In the genomic region with DNA sequence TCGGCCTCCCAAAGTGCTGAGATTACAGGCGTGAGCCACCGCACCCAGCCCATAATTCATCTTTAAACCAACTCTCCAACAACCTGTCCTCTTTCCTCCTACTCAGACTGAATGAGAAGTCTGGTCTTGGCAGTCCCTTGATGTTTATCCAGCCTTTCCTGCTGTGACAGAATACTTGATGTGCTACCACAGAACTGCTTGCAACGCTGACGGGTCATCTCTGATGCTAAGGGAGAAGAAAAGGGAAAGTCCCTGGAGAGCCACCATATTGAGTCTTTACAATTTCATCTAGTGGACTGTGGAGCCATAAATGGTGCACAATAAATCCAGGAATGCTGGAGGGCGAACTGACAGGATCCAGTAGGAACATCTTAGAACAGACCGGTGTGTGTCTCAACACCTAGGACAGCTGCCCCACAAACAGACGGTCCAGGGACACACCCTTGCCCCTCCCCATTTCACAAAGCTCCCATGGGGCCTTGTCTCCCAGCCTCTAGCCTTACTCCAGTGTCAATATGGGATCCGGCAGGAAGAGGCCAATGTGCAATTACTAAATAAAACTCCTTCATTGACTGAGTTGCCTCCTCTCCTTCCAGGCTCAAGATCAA, we compare ENCODE assay signal across 20 cellular contexts. TPM values are rescaled to one million over a fixed set of nuclear protein-coding genes. Genes with fewer than 3 reads are reported as not detected.
DNase-seq lines count a peak whose midpoint lies in the region; ATAC-seq, FAIRE-seq and TF ChIP-seq lines count a peak whose summit lies in the region.
"Had no signal": no experiment of that assay in that cellular context is flagged by ENCODE, and none has a peak within 500 bp of the region (broad histone marks: within the 10 kb centered on the region; RNA-seq: fewer than 3 reads in every experiment).

No MANE protein-coding gene starts in this region.

- peaks cover 85% of the 10 kb centered on the region for H3K4me1 Mint-ChIP-seq in CD8-positive, alpha-beta T cell (ENCODE audit: low read depth)
- peaks cover 73 to 74% of the 10 kb centered on the region in 2 donors for H3K4me1 Mint-ChIP-seq in natural killer cell treated with Interleukin-12 subunit alpha and Interleukin-12 subunit beta and Interleukin-15 and Interleukin-18, amount 100 ng/mL, for 72 hours (ENCODE audit: low read depth in 2 of 2)

- peak overlapping the region; percentile 37 for H3K27ac Mint-ChIP-seq in CD8-positive, alpha-beta T cell
- H3K27ac Mint-ChIP-seq in natural killer cell treated with Interleukin-12 subunit alpha and Interleukin-12 subunit beta and Interleukin-15 and Interleukin-18, amount 100 ng/mL, for 72 hours, result peak overlapping the region; percentile 42 to 75
- H3K27ac Mint-ChIP-seq: activated CD8-positive, alpha-beta memory T cell treated with anti-CD3 and anti-CD28 coated beads, Interleukin-2, amount 10 ng/mL, durations not matched to agents 7 days and 5 days; stimulated activated naive B cell treated with anti-CD40 and anti-IgM and Interleukin-4, amounts not matched to agents 10 μg/mL and 1 μg/mL and 100 μg/mL, for 72 hours had no signal

- WGBS in K562 (ENCODE audit: insufficient coverage, low coverage, missing lambda C conversion rate), result 38% methylated on average over 9 of the region's 9 CpGs

- TF ChIP-seq CTCF in AG04450 (IDR thresholded peaks at IDR 0.05; ENCODE audit: low read depth, low read length) (no peak), K562 (IDR thresholded peaks at IDR 0.05 in 2 of 3, conservative IDR thresholded peaks at IDR 0.05 in 1 of 3; ENCODE audit: insufficient read depth in 2 of 3, low read depth in 1 of 3, low read length in 3 of 3) (no peak)
- TF ChIP-seq CTCF in CD8-positive, alpha-beta T cell (IDR thresholded peaks at IDR 0.05), result no peak

- H4K20me1 ChIP-seq in K562 (replicated peaks; ENCODE audit: control insufficient read depth, insufficient read depth, low read length), result peaks cover 17% of the 10 kb centered on the region; the same call in 1 of the 2 replicates

- H3K27ac ChIP-seq in AG04450 (ENCODE audit: low read depth, low read length) (peak overlapping the region; percentile 22), K562 (ENCODE audit: extremely low read depth, low read depth, low read length) (no peak overlapping the region)
- no peak overlapping the region for H3K27ac ChIP-seq in CD8-positive, alpha-beta T cell (ENCODE audit: low read depth, low read length)
- H3K27ac ChIP-seq: lower lobe of right lung had no signal

- no peak for TF ChIP-seq POLR2A in K562 (conservative IDR thresholded peaks at IDR 0.05)

- POLR2A ChIA-PET in AG04450 (lab: Yijun Ruan, JAX) (interaction anchor here (3.5 kb wide), 1 partner anchor 31 kb away, joined by 24 read pairs; the partner anchor contains the start of gene JAK1), K562 (lab: Yijun Ruan, JAX) (interaction anchor here (0.6 to 1.0 kb wide), 2 partner anchors 14 to 70 kb away, joined by 4 to 5 read pairs; no protein-coding TSS in a partner anchor)
- POLR2A ChIA-PET in CD8-positive, alpha-beta T cell (lab: Charles Lee), result no interaction called here

- H3K4me3 Mint-ChIP-seq in CD8-positive, alpha-beta T cell, result no peak overlapping the region
- H3K4me3 Mint-ChIP-seq in natural killer cell treated with Interleukin-12 subunit alpha and Interleukin-12 subunit beta and Interleukin-15 and Interleukin-18, amount 100 ng/mL, for 72 hours, result no peak overlapping the region
- H3K4me3 Mint-ChIP-seq: activated CD8-positive, alpha-beta memory T cell treated with anti-CD3 and anti-CD28 coated beads, Interleukin-2, amount 10 ng/mL, durations not matched to agents 7 days and 5 days; stimulated activated naive B cell treated with anti-CD40 and anti-IgM and Interleukin-4, amounts not matched to agents 10 μg/mL and 1 μg/mL and 100 μg/mL, for 72 hours had no signal

- H3K27me3 ChIP-seq in AG04450 (ENCODE audit: control insufficient read depth, insufficient read depth, low read length) (no peaks in the 10 kb centered on the region), K562 (ENCODE audit: control insufficient read depth in 2 of 2, insufficient read depth in 2 of 2, low read length in 2 of 2) (no peaks in the 10 kb centered on the region)
- H3K27me3 ChIP-seq in CD8-positive, alpha-beta T cell (ENCODE audit: insufficient read depth, low read length), result no peaks in the 10 kb centered on the region

- no peak for FAIRE-seq in K562 (lab: Jason Lieb, UNC)
- FAIRE-seq: endothelial cell of umbilical vein had no signal

- DNase-seq in AG04450 (ENCODE audit: low read depth, low spot score) (no peak), K562 (ENCODE audit: extremely low read depth in 1 of 4, low spot score in 3 of 4) (no peak), nucleus accumbens (lab: John Stamatoyannopoulos, UW) (no peak), KG1 (lab: John Stamatoyannopoulos, UW) (no peak)
- DNase-seq in CD8-positive, alpha-beta T cell, result no peak
- DNase-seq in natural killer cell treated with Interleukin-12 subunit alpha and Interleukin-12 subunit beta and Interleukin-15 and Interleukin-18, amount 100 ng/mL, for 72 hours (ENCODE audit: low spot score), result no peak
- no peak for DNase-seq in stimulated activated naive CD4-positive, alpha-beta T cell (lab: John Stamatoyannopoulos, UW)
- DNase-seq: activated CD4-positive, alpha-beta T cell treated with anti-CD3 and anti-CD28 coated beads for 4 hours; activated CD8-positive, alpha-beta memory T cell treated with anti-CD3 and anti-CD28 coated beads, Interleukin-2, amount 10 ng/mL, durations not matched to agents 7 days and 5 days; Calu3; islet precursor cell; lower lobe of right lung; NCI-H1105 treated with DMSO at 0.1 percent for 48 hours; NCI-H2107; NCI-H510A treated with DMSO at 0.1 percent for 48 hours; stimulated activated CD4-positive, alpha-beta T cell treated with anti-CD3 and anti-CD28 coated beads, Interleukin-1b, Interleukin-23, amount 100 ng/mL, for 48 hours; stimulated activated naive B cell treated with anti-CD40 and anti-IgM and Interleukin-4, amounts not matched to agents 10 μg/mL and 1 μg/mL and 100 μg/mL, for 72 hours; trophoblast cell had no signal

- H3K4me2 ChIP-seq in K562 (ENCODE audit: insufficient read depth, low read length), result no peak overlapping the region

- no peaks in the 10 kb centered on the region for H3K36me3 ChIP-seq in CD8-positive, alpha-beta T cell (ENCODE audit: insufficient read depth, low read length)
- no peaks in the 10 kb centered on the region for H3K36me3 ChIP-seq in K562 (ENCODE audit: control insufficient read depth, insufficient read depth, low read length)
- H3K36me3 ChIP-seq: lower lobe of right lung had no signal

- H3K9me3 ChIP-seq in AG04450 (ENCODE audit: control insufficient read depth, insufficient read depth, low read length) (no peaks in the 10 kb centered on the region), K562 (replicated peaks; ENCODE audit: control insufficient read depth, insufficient read depth, low read depth, low read length) (no peaks in the 10 kb centered on the region)
- no peaks in the 10 kb centered on the region for H3K9me3 ChIP-seq in CD8-positive, alpha-beta T cell (ENCODE audit: low read length)
- H3K9me3 ChIP-seq: lower lobe of right lung had no signal

- peaks cover 68% of the 10 kb centered on the region for H3K4me1 ChIP-seq in CD8-positive, alpha-beta T cell (ENCODE audit: insufficient read depth, low read length)
- peaks cover 0 to 23% of the 10 kb centered on the region in 2 experiments; a peak in 2 of 5 replicates for H3K4me1 ChIP-seq in K562 (replicated peaks in 1 of 2; ENCODE audit: control insufficient read depth in 2 of 2, insufficient read depth in 2 of 2, low read length in 2 of 2)

- H3K4me3 ChIP-seq in AG04450 (ENCODE audit: low read depth, low read length) (no peak overlapping the region), K562 (no peak overlapping the region)
- H3K4me3 ChIP-seq in CD8-positive, alpha-beta T cell (ENCODE audit: low read depth, low read length), result no peak overlapping the region
- H3K4me3 ChIP-seq: lower lobe of right lung had no signal

- H3K27me3 Mint-ChIP-seq in CD8-positive, alpha-beta T cell (ENCODE audit: low read depth), result no peaks in the 10 kb centered on the region
- H3K27me3 Mint-ChIP-seq in natural killer cell treated with Interleukin-12 subunit alpha and Interleukin-12 subunit beta and Interleukin-15 and Interleukin-18, amount 100 ng/mL, for 72 hours, result no peaks in the 10 kb centered on the region
- H3K27me3 Mint-ChIP-seq: activated CD8-positive, alpha-beta memory T cell treated with anti-CD3 and anti-CD28 coated beads, Interleukin-2, amount 10 ng/mL, durations not matched to agents 7 days and 5 days; stimulated activated naive B cell treated with anti-CD40 and anti-IgM and Interleukin-4, amounts not matched to agents 10 μg/mL and 1 μg/mL and 100 μg/mL, for 72 hours had no signal

- H2AFZ ChIP-seq in K562 (ENCODE audit: low read depth, low read length), result no peak overlapping the region

- TF ChIP-seq EP300 in K562 (IDR thresholded peaks at IDR 0.05; ENCODE audit: low read length), result no peak

- CTCF ChIA-PET in AG04450 (lab: Charles Lee) (no interaction called here), K562 (lab: Yijun Ruan, JAX; ENCODE audit: low intra/inter-chr PET ratio) (no interaction called here)
- CTCF ChIA-PET in CD8-positive, alpha-beta T cell (lab: Charles Lee), result interaction anchor here (1.4 to 1.7 kb wide), 2 partner anchors 12 to 13 kb away, joined by 3 to 5 read pairs; no protein-coding TSS in a partner anchor

- no TSS peak for BruUV-seq in K562 (replicated peaks; lab: Mats Ljungman, UMichigan)

- no peaks in the 10 kb centered on the region for H3K9me1 ChIP-seq in K562 (ENCODE audit: control insufficient read depth, insufficient read depth, low read length)

- no peak for ATAC-seq in CD8-positive, alpha-beta T cell
- peak; percentile 26 for ATAC-seq in K562
- peak in 1 of 2 donors; percentile 52 for ATAC-seq in natural killer cell treated with Interleukin-12 subunit alpha and Interleukin-12 subunit beta and Interleukin-15 and Interleukin-18, amount 100 ng/mL, for 72 hours
- no peak for ATAC-seq in HG03521 (IDR thresholded peaks at IDR 0.05; ENCODE audit: unreplicated experiment)
- ATAC-seq: activated CD8-positive, alpha-beta memory T cell treated with anti-CD3 and anti-CD28 coated beads, Interleukin-2, amount 10 ng/mL, durations not matched to agents 7 days and 5 days; lower lobe of right lung; stimulated activated naive B cell treated with anti-CD40 and anti-IgM and Interleukin-4, amounts not matched to agents 10 μg/mL and 1 μg/mL and 100 μg/mL, for 72 hours had no signal

- no peak for TF ChIP-seq RAD21 in K562 (CRISPR knock-in tag; conservative IDR thresholded peaks at IDR 0.05 in 1 of 2, IDR thresholded peaks at IDR 0.05 in 1 of 2)

- H3K36me3 Mint-ChIP-seq in CD8-positive, alpha-beta T cell, result peaks cover 25% of the 10 kb centered on the region
- no peaks in the 10 kb centered on the region for H3K36me3 Mint-ChIP-seq in natural killer cell treated with Interleukin-12 subunit alpha and Interleukin-12 subunit beta and Interleukin-15 and Interleukin-18, amount 100 ng/mL, for 72 hours

- intact Hi-C loops in CD8-positive, alpha-beta T cell (cut with DNase I, micrococcal nuclease), result no loop called here
- intact Hi-C loops in K562 (cut with micrococcal nuclease), result no loop called here

- no peaks in the 10 kb centered on the region for H3K9me3 Mint-ChIP-seq in CD8-positive, alpha-beta T cell
- no peaks in the 10 kb centered on the region for H3K9me3 Mint-ChIP-seq in natural killer cell treated with Interleukin-12 subunit alpha and Interleukin-12 subunit beta and Interleukin-15 and Interleukin-18, amount 100 ng/mL, for 72 hours

- in situ Hi-C loops in K562 (cut with MboI), result no loop called here

- no peak overlapping the region for H3K9ac ChIP-seq in K562 (ENCODE audit: insufficient read depth in 1 of 2, low read depth in 2 of 2, low read length in 2 of 2)

- peaks cover 60% of the 10 kb centered on the region for H3K79me2 ChIP-seq in K562 (ENCODE audit: control insufficient read depth, insufficient read depth, low read length)

RNA-seq across cellular contexts. Expression of gene JAK1, which starts 30.7 kb away (rescaled TPM):
- polyA plus RNA-seq in AG04450 (2011; rRNA removed) (129 and 141 TPM in 2 replicates), K562 (2011; rRNA removed) (32.0 and 43.9 TPM in 2 replicates), K562 (2014; fragmentation: Illumina TruSeq; extraction: Trizol) (37.3 and 44.1 TPM in 2 replicates), K562 (2014; fragmentation: Nextera tagmentation; extraction: Ambion mirVana) (10 to 100 TPM in 1 of 2 experiments, 1 to 10 TPM in 1; 9.7 to 13.0 TPM), K562 (2014; rRNA removed) (23.0 and 28.3 TPM in 2 replicates)
- 152 and 195 TPM in 2 replicates for polyA minus RNA-seq in AG04450 (2011; rRNA and poly(A)+ RNA removed)
- 100 to 1,000 TPM; 280 to 298 TPM for total RNA-seq in CD8-positive, alpha-beta T cell
- 82.2 and 105 TPM in 2 replicates for total RNA-seq in K562 (2011; cell fraction: chromatin; rRNA removed; ENCODE audit: low replicate concordance)
- total RNA-seq in K562 (2011; cell fraction: nucleolus; rRNA removed), result 37.4 and 43.0 TPM in 2 replicates
- total RNA-seq in K562 (2011; cell fraction: nucleoplasm; rRNA removed), result 62.0 and 66.7 TPM in 2 replicates
- total RNA-seq in K562 (2014; rRNA removed) (27.1 and 28.2 TPM in 2 replicates), K562 (2014; rRNA removed; fragmentation: Illumina TruSeq; extraction: Trizol) (42.5 and 46.8 TPM in 2 replicates), K562 (2015; rRNA removed; fragmentation: Illumina TruSeq; extraction: Trizol) (40.6 and 43.4 TPM in 2 replicates), K562 (2021) (43.0 TPM in 2 replicates)
- polyA plus RNA-seq in K562 (2011; cell fraction: cytosol; rRNA removed), result 21.9 and 26.6 TPM in 2 replicates
- 88.9 and 89.1 TPM in 2 replicates for polyA plus RNA-seq in K562 (2011; cell fraction: nucleus; rRNA removed)
- polyA plus RNA-seq in K562 (2012), result 29.9 and 45.8 TPM in 2 replicates
- polyA minus RNA-seq in K562 (2011; rRNA and poly(A)+ RNA removed), result 56.4 and 60.1 TPM in 2 replicates
- 38.3 and 41.6 TPM in 2 replicates for polyA minus RNA-seq in K562 (2011; cell fraction: cytosol; rRNA and poly(A)+ RNA removed)
- polyA minus RNA-seq in K562 (2011; cell fraction: nucleus; rRNA and poly(A)+ RNA removed), result 46.7 and 70.9 TPM in 2 replicates
- total RNA-seq in natural killer cell treated with Interleukin-12 subunit alpha and Interleukin-12 subunit beta and Interleukin-15 and Interleukin-18, amount 100 ng/mL, for 72 hours, result 100 to 1,000 TPM; 132 to 198 TPM
